ENCODE assay signal across 11 cellular contexts in the genomic region with DNA sequence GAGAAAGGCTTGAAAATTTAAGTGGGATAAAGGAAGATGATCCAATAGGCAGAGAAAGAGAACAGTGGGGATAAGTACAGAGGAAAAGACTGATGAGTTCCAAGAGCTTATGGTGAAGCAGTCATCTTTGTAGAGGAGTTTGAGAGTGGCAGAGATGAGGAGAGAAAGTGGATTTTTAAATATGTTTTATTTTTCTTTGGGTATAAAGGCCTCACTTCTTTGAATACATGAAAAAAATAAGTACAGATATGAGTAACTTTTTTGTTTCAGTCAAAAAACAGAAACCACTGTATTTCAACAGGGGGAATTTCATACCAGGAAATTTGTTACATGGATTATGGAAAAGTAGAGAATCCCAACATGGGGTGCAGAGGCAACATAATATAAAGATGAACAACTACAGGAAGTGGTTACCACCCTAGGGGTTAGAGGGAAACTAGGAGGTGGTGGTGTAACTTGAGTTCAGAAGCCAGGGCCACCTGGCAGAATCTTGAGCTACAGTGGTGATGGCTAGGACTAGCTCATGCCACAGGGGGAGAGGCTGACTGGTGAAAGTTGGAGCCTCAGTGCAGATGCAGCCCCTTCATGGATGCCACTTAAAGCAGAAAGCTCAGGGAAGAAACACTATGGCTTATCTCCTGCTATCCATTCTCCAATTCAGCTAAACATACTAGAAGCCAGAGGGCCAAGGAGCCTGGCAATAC. TPM values are rescaled to one million over a fixed set of nuclear protein-coding genes. Genes with fewer than 3 reads are reported as not detected.
DNase-seq lines count a peak whose midpoint lies in the region; ATAC-seq and TF ChIP-seq lines count a peak whose summit lies in the region.
"Had no signal": no experiment of that assay in that cellular context is flagged by ENCODE, and none has a peak within 500 bp of the region (broad histone marks: within the 10 kb centered on the region; RNA-seq: fewer than 3 reads in every experiment).

No MANE protein-coding gene starts in this region.

- H2AFZ ChIP-seq in hepatocyte (no peak overlapping the region), H9 (ENCODE audit: low read length) (no peak overlapping the region)

- H3K4me1 ChIP-seq in CD4-positive, alpha-beta memory T cell (ENCODE audit: insufficient read depth, low read length): peaks cover 26% of the 10 kb centered on the region
- H3K4me1 ChIP-seq in hepatocyte (ENCODE audit: insufficient read depth) (no peaks in the 10 kb centered on the region), H9 (ENCODE audit: insufficient read depth, low read length) (no peaks in the 10 kb centered on the region)

- H2BK12ac ChIP-seq in H9 (ENCODE audit: insufficient read length, low read depth, low read length): no peak overlapping the region

- H3K23ac ChIP-seq in H9 (ENCODE audit: insufficient read length, low read depth, low read length): no peak overlapping the region

- H3K36me3 Mint-ChIP-seq in CD4-positive, alpha-beta memory T cell: no peaks in the 10 kb centered on the region
- no peaks in the 10 kb centered on the region for H3K36me3 Mint-ChIP-seq in T-helper 2 cell treated with Interferon-gamma antibody and Interleukin-4, amounts not matched to agents 5 μg/mL and 100 μg/mL, for 36 hours (ENCODE audit: low read depth)
- no peaks in the 10 kb centered on the region for H3K36me3 Mint-ChIP-seq in H9 (ENCODE audit: insufficient read depth in 1 of 3, low read depth in 3 of 3)

- no peaks in the 10 kb centered on the region for H3K79me2 ChIP-seq in hepatocyte
- H3K79me2 ChIP-seq in H9 (ENCODE audit: insufficient read depth, low read length): no peaks in the 10 kb centered on the region

- H3K9me3 ChIP-seq in CD4-positive, alpha-beta memory T cell (ENCODE audit: control insufficient read depth in 1 of 2, low read length in 2 of 2): no peaks in the 10 kb centered on the region
- H3K9me3 ChIP-seq in hepatocyte (ENCODE audit: low read depth) (no peaks in the 10 kb centered on the region), H9 (ENCODE audit: control insufficient read depth, low read depth, low read length) (no peaks in the 10 kb centered on the region)

- H3T11ph ChIP-seq in H9 (ENCODE audit: low read length): no peak overlapping the region

- H3K9ac ChIP-seq in H9 (ENCODE audit: extremely low read depth, insufficient read length, low read length): no peak overlapping the region

- peak; percentile 61 for ATAC-seq in GM19043 (IDR thresholded peaks at IDR 0.05; ENCODE audit: low read depth, unreplicated experiment)
- peak; percentile 62 for ATAC-seq in HG03095 (IDR thresholded peaks at IDR 0.05; ENCODE audit: unreplicated experiment)
- ATAC-seq: left lobe of liver had no signal

- no peak overlapping the region for H3K4me2 ChIP-seq in hepatocyte
- no peak overlapping the region for H3K4me2 ChIP-seq in H9 (ENCODE audit: insufficient read depth, insufficient read length, low read length)

- no peak overlapping the region for H4K91ac ChIP-seq in H9 (ENCODE audit: insufficient read length, low read depth, low read length)

- no peak overlapping the region for H3K18ac ChIP-seq in H9 (ENCODE audit: insufficient read length, low read depth, low read length)

- H3K4ac ChIP-seq in H9 (ENCODE audit: low read depth, low read length): no peak overlapping the region

- H3K79me1 ChIP-seq in H9 (ENCODE audit: insufficient read depth, low read depth, low read length, poor library complexity, severe bottlenecking): no peaks in the 10 kb centered on the region

- intact Hi-C loops in CD4-positive, alpha-beta memory T cell (cut with micrococcal nuclease): no loop called here
- intact Hi-C loops in cardiac septum (cut with DNase I): no loop called here

- CTCF ChIA-PET in CD4-positive, alpha-beta memory T cell (lab: Charles Lee; ENCODE audit: partially characterized antibody): interaction anchor here (0.9 to 1.3 kb wide), 2 partner anchors 31 to 49 kb away, joined by 3 to 4 read pairs; no protein-coding TSS in a partner anchor

- no peak overlapping the region for H3K56ac ChIP-seq in H9 (ENCODE audit: insufficient read length, low read depth, low read length)

- H4K8ac ChIP-seq in H9 (replicated peaks; ENCODE audit: insufficient read length, low read depth, low read length): no peak overlapping the region

- peak overlapping the region in 7 of 8 donors; percentile 14 to 72 (median 46) for H3K4me3 Mint-ChIP-seq in CD4-positive, alpha-beta memory T cell
- peak overlapping the region; percentile 28 for H3K4me3 Mint-ChIP-seq in T-helper 2 cell treated with Interferon-gamma antibody and Interleukin-4, amounts not matched to agents 5 μg/mL and 100 μg/mL, for 36 hours
- H3K4me3 Mint-ChIP-seq in H9: no peak overlapping the region

- no peak overlapping the region for H2BK20ac ChIP-seq in H9 (ENCODE audit: low read depth, low read length, poor library complexity, severe bottlenecking)

- H3K9me3 Mint-ChIP-seq in CD4-positive, alpha-beta memory T cell: no peaks in the 10 kb centered on the region
- no peaks in the 10 kb centered on the region for H3K9me3 Mint-ChIP-seq in T-helper 2 cell treated with Interferon-gamma antibody and Interleukin-4, amounts not matched to agents 5 μg/mL and 100 μg/mL, for 36 hours
- H3K9me3 Mint-ChIP-seq in H9: peaks cover 27 to 28% of the 10 kb centered on the region in 2 experiments

- H3K27me3 Mint-ChIP-seq in CD4-positive, alpha-beta memory T cell: no peaks in the 10 kb centered on the region
- H3K27me3 Mint-ChIP-seq in T-helper 2 cell treated with Interferon-gamma antibody and Interleukin-4, amounts not matched to agents 5 μg/mL and 100 μg/mL, for 36 hours (ENCODE audit: low read depth): no peaks in the 10 kb centered on the region
- no peaks in the 10 kb centered on the region for H3K27me3 Mint-ChIP-seq in H9 (ENCODE audit: low read depth)

- H2AK5ac ChIP-seq in H9 (ENCODE audit: insufficient read length, low read length): no peak overlapping the region

- no peaks in the 10 kb centered on the region for H3K27me3 ChIP-seq in CD4-positive, alpha-beta memory T cell (ENCODE audit: insufficient read depth, low read length)
- H3K27me3 ChIP-seq in hepatocyte (no peaks in the 10 kb centered on the region), H9 (ENCODE audit: insufficient read depth, low read length) (no peaks in the 10 kb centered on the region)

- no peaks in the 10 kb centered on the region for H3K9me2 ChIP-seq in hepatocyte (replicated peaks; ENCODE audit: insufficient read depth)

- peak overlapping the region; percentile 30 to 92 (median 63) for H3K27ac Mint-ChIP-seq in CD4-positive, alpha-beta memory T cell
- H3K27ac Mint-ChIP-seq in T-helper 2 cell treated with Interferon-gamma antibody and Interleukin-4, amounts not matched to agents 5 μg/mL and 100 μg/mL, for 36 hours: peak overlapping the region; percentile 46
- no peak overlapping the region for H3K27ac Mint-ChIP-seq in H9

- TF ChIP-seq CTCF in hepatocyte (IDR thresholded peaks at IDR 0.05; ENCODE audit: poor library complexity) (no peak), H9 (conservative IDR thresholded peaks at IDR 0.05) (no peak)

- POLR2A ChIA-PET in CD4-positive, alpha-beta memory T cell (lab: Charles Lee; ENCODE audit: partially characterized antibody): interaction anchor here (1.6 kb wide), 1 partner anchor 10 kb away, joined by 3 read pairs; no protein-coding TSS in a partner anchor

- H3K14ac ChIP-seq in H9 (ENCODE audit: insufficient read depth, low read length): no peak overlapping the region

- H2BK5ac ChIP-seq in H9 (ENCODE audit: insufficient read length, low read length): no peak overlapping the region

- no peak overlapping the region for H4K5ac ChIP-seq in H9 (ENCODE audit: insufficient read length, low read depth, low read length)

- peak in 1 of 5 donors; percentile 15 for DNase-seq in CD4-positive, alpha-beta memory T cell
- no peak for DNase-seq in T-helper 2 cell treated with Interferon-gamma antibody and Interleukin-4, amounts not matched to agents 5 μg/mL and 100 μg/mL, for 36 hours (ENCODE audit: low spot score)
- no peak for DNase-seq in NCI-H2081 treated with DMSO at 0.1 percent for 48 hours (lab: John Stamatoyannopoulos, UW)
- DNase-seq in hepatocyte (ENCODE audit: low spot score): no peak
- no peak for DNase-seq in cardiac septum (ENCODE audit: low spot score)
- DNase-seq in H9: no peak
- DNase-seq: NCI-H774 had no signal

- H3K23me2 ChIP-seq in H9 (ENCODE audit: insufficient read length, low read depth, low read length, poor library complexity, severe bottlenecking): no peaks in the 10 kb centered on the region

- H3K27ac ChIP-seq in CD4-positive, alpha-beta memory T cell (ENCODE audit: low read depth, low read length): no peak overlapping the region
- no peak overlapping the region for H3K27ac ChIP-seq in hepatocyte
- no peak overlapping the region for H3K27ac ChIP-seq in H9 (ENCODE audit: insufficient read length, low read depth, low read length)

- no peak overlapping the region for H2BK15ac ChIP-seq in H9 (ENCODE audit: low read depth, low read length)

- H3K36me3 ChIP-seq in CD4-positive, alpha-beta memory T cell (ENCODE audit: insufficient read depth, low read length): no peaks in the 10 kb centered on the region
- no peaks in the 10 kb centered on the region for H3K36me3 ChIP-seq in hepatocyte (replicated peaks; ENCODE audit: insufficient read depth, low read depth)

- H3K4me3 ChIP-seq in CD4-positive, alpha-beta memory T cell (ENCODE audit: low read length in 2 of 2): no peak overlapping the region
- no peak overlapping the region for H3K4me3 ChIP-seq in hepatocyte

- H2BK120ac ChIP-seq in H9 (ENCODE audit: low read depth, low read length, poor library complexity, severe bottlenecking): no peak overlapping the region

- peaks cover 17 to 25% (median 21%) of the 10 kb centered on the region in 4 donors for H3K4me1 Mint-ChIP-seq in CD4-positive, alpha-beta memory T cell
- peaks cover 19% of the 10 kb centered on the region for H3K4me1 Mint-ChIP-seq in T-helper 2 cell treated with Interferon-gamma antibody and Interleukin-4, amounts not matched to agents 5 μg/mL and 100 μg/mL, for 36 hours (ENCODE audit: low read depth)
- H3K4me1 Mint-ChIP-seq in H9: no peaks in the 10 kb centered on the region

- H4K20me1 ChIP-seq in hepatocyte (ENCODE audit: insufficient read depth, poor library complexity, severe bottlenecking): no peaks in the 10 kb centered on the region
- H4K20me1 ChIP-seq in H9 (ENCODE audit: control insufficient read depth, insufficient read depth, insufficient read length): no peaks in the 10 kb centered on the region

RNA-seq across cellular contexts. Expression of a gene that starts 3.4 kb away (rescaled TPM):
- 1 to 10 TPM; 6.3 to 8.1 TPM for total RNA-seq in CD4-positive, alpha-beta memory T cell
- under 1 TPM; 0.05 to 0.94 TPM for polyA plus RNA-seq in CD4-positive, alpha-beta memory T cell
- total RNA-seq in hepatocyte (2.5 and 5.1 TPM in 2 replicates), cardiac septum (9.8 TPM), H9 (2021) (0.04 and 0.07 TPM in 2 replicates)
- 0.30 TPM in 1 of 2 replicates, not detected in the other for polyA plus RNA-seq in hepatocyte
- total RNA-seq: endothelial cell of umbilical vein had no signal
- polyA plus RNA-seq: endothelial cell of umbilical vein had no signal

Comparison
In these comparisons a context has a peak if more than half of its experiments do, and no peak if none do; other contexts are left out.
1. H3K27ac Mint-ChIP-seq: peak in CD4-positive, alpha-beta memory T cell (7 of 7) and T-helper 2 cell treated with Interferon-gamma antibody and Interleukin-4, amounts not matched to agents 5 μg/mL and 100 μg/mL, for 36 hours (single experiment); none in H9 (0 of 3).
2. H3K4me3 Mint-ChIP-seq: peak in CD4-positive, alpha-beta memory T cell (7 of 8) and T-helper 2 cell treated with Interferon-gamma antibody and Interleukin-4, amounts not matched to agents 5 μg/mL and 100 μg/mL, for 36 hours (single experiment); none in H9 (0 of 2).